ENCODE assay signal across 22 cellular contexts in the genomic region with DNA sequence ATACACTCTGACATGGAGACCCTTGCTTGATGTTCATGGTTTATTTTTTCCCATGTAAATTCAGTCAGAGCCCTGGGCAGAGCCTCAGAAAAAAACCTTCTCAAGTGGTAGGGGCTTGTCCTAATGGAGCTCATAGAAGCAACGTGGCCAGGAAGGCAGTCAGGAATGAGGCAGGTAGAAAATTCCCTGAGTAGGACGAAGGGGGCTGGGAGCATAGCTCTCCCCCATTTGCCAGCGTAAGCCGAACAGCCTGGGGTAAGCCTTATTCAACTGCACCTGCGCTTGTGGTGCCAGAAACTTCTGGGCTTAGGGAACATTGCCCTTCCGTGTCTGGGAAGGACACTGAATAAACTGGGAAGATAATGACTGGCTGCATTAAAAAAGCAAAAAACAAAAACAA.
A peak's percentile ranks its signal among the peaks of the same experiment; 100 is the strongest.
DNase-seq lines count a peak whose midpoint lies in the region; ATAC-seq and TF ChIP-seq lines count a peak whose summit lies in the region.
"Had no signal": no experiment of that assay in that cellular context is flagged by ENCODE, and none has a peak within 500 bp of the region (broad histone marks: within the 10 kb centered on the region; RNA-seq: fewer than 3 reads in every experiment).

No MANE protein-coding gene starts in this region.

- no peak for TF ChIP-seq EP300 in esophagus muscularis mucosa (IDR thresholded peaks at IDR 0.05)

- ATAC-seq in GM19397 (IDR thresholded peaks at IDR 0.05; ENCODE audit: unreplicated experiment), result no peak
- ATAC-seq: GM12878, HCT116 had no signal

- peak; percentile 47 for DNase-seq in esophagus muscularis mucosa (ENCODE audit: extremely low spot score)
- DNase-seq in medulla oblongata (ENCODE audit: extremely low spot score), result peak; percentile 7
- no peak for DNase-seq in stimulated activated CD4-positive, alpha-beta T cell treated with anti-CD3 and anti-CD28 coated beads, Interleukin-2, amount 100 ng/mL, for 24 hours
- DNase-seq in dermis blood vessel endothelial cell, result no peak
- no peak for DNase-seq in osteoblast (ENCODE audit: insufficient read length, low spot score, missing footprints)
- DNase-seq: 8988T; ACHN; AML-193; BE2C; CD4-positive, alpha-beta T cell; CD8-positive, alpha-beta memory T cell; DMS 273 treated with DMSO at 0.1 percent for 48 hours; DMS79; EL; GDM1; H9 had no signal

- H3K27me3 ChIP-seq in esophagus muscularis mucosa (no peaks in the 10 kb centered on the region), osteoblast (ENCODE audit: insufficient read depth, low read length) (peaks cover 35% of the 10 kb centered on the region)
- H3K27me3 ChIP-seq: BE2C; BLaER1 treated with 17β-estradiol and CSF1 and Interleukin-3, amounts not matched to agents 10 nM and 100 nM had no signal

- H3K27ac ChIP-seq in angular gyrus (ENCODE audit: low read depth, low read length) (peak overlapping the region; percentile 41), esophagus muscularis mucosa (replicated peaks in 1 of 4) (no peak overlapping the region), osteoblast (ENCODE audit: low read depth, low read length) (no peak overlapping the region)
- H3K27ac ChIP-seq: A549; BLaER1 treated with 17β-estradiol and CSF1 and Interleukin-3, amounts not matched to agents 10 nM and 100 nM had no signal

- no peak overlapping the region for H3K4me2 ChIP-seq in osteoblast (ENCODE audit: insufficient read depth, low read length)
- H3K4me2 ChIP-seq: A549; BLaER1 treated with 17β-estradiol and CSF1 and Interleukin-3, amounts not matched to agents 10 nM and 100 nM had no signal

- H3K4me1 ChIP-seq in esophagus muscularis mucosa (peaks cover 0 to 4% (median 0%) of the 10 kb centered on the region in 4 donors), osteoblast (ENCODE audit: insufficient read depth, low read length) (no peaks in the 10 kb centered on the region)
- H3K4me1 ChIP-seq: A549 had no signal

- no peaks in the 10 kb centered on the region for H4K20me1 ChIP-seq in osteoblast (ENCODE audit: insufficient read depth, low read length)
- H4K20me1 ChIP-seq: BLaER1 treated with 17β-estradiol and CSF1 and Interleukin-3, amounts not matched to agents 10 nM and 100 nM had no signal

- 91% methylated on average over 6 of the region's 6 CpGs for WGBS in esophagus muscularis mucosa

- no peaks in the 10 kb centered on the region for H3K79me2 ChIP-seq in osteoblast (ENCODE audit: insufficient read depth, low read length)

- TF ChIP-seq POLR2A in esophagus muscularis mucosa (IDR thresholded peaks at IDR 0.05; ENCODE audit: low read depth), result no peak

- intact Hi-C loops in esophagus muscularis mucosa (cut with DNase I), result no loop called here

- TF ChIP-seq CTCF in esophagus muscularis mucosa (IDR thresholded peaks at IDR 0.05) (no peak), osteoblast (IDR thresholded peaks at IDR 0.05; ENCODE audit: extremely low read depth, low read depth, low read length) (no peak)

- H2AFZ ChIP-seq in osteoblast (ENCODE audit: low read length), result no peak overlapping the region

- no peak overlapping the region for H3K4me3 ChIP-seq in esophagus muscularis mucosa
- H3K4me3 ChIP-seq in osteoblast (ENCODE audit: insufficient read depth, low read length), result no peak overlapping the region
- H3K4me3 ChIP-seq: A549; BLaER1 treated with 17β-estradiol and CSF1 and Interleukin-3, amounts not matched to agents 10 nM and 100 nM; GM12878 had no signal

- peaks cover 0 to 6% (median 0%) of the 10 kb centered on the region in 4 donors for H3K9me3 ChIP-seq in esophagus muscularis mucosa
- peaks cover 3% of the 10 kb centered on the region for H3K9me3 ChIP-seq in osteoblast (ENCODE audit: low read depth, low read length)
- H3K9me3 ChIP-seq: A549 had no signal

- H3K36me3 ChIP-seq in esophagus muscularis mucosa, result no peaks in the 10 kb centered on the region
- no peaks in the 10 kb centered on the region for H3K36me3 ChIP-seq in osteoblast (ENCODE audit: insufficient read depth, low read length)
- H3K36me3 ChIP-seq: BLaER1 treated with 17β-estradiol and CSF1 and Interleukin-3, amounts not matched to agents 10 nM and 100 nM had no signal

Comparison
In these comparisons a context has a peak if more than half of its experiments do, and no peak if none do; other contexts are left out.
1. DNase-seq: peak in esophagus muscularis mucosa (single experiment) and medulla oblongata (single experiment); none in stimulated activated CD4-positive, alpha-beta T cell treated with anti-CD3 and anti-CD28 coated beads, Interleukin-2, amount 100 ng/mL, for 24 hours (0 of 2), dermis blood vessel endothelial cell (single experiment) and osteoblast (single experiment).